In genomic region chr7:116354546-116355422, GRCh38 we compare ENCODE assay signal across 8 cellular contexts.
A peak's percentile ranks its signal among the peaks of the same experiment; 100 is the strongest.
DNase-seq lines count a peak whose midpoint lies in the region; ATAC-seq, FAIRE-seq and TF ChIP-seq lines count a peak whose summit lies in the region.

No MANE protein-coding gene starts in this region.

- peak; percentile 4 for DNase-seq in Ammon's horn (ENCODE audit: low spot score)
- DNase-seq in OCI-M2 (lab: John Stamatoyannopoulos, UW; ENCODE audit: unreplicated experiment), result peak; percentile 93
- DNase-seq in epithelial cell of proximal tubule (ENCODE audit: low read depth), result peak; percentile 98
- peak; percentile 94 for DNase-seq in myocyte (ENCODE audit: low read depth)
- no peak for DNase-seq in activated CD8-positive, alpha-beta T cell treated with anti-CD3 and anti-CD28 coated beads for 36 hours
- no peak for DNase-seq in GM19239 (ENCODE audit: insufficient read length, low spot score)
- no peak for DNase-seq in naive thymus-derived CD4-positive, alpha-beta T cell

- H3K36me3 Mint-ChIP-seq in activated CD8-positive, alpha-beta T cell treated with anti-CD3 and anti-CD28 coated beads for 36 hours (ENCODE audit: low read depth), result no peaks in the 10 kb centered on the region
- no peaks in the 10 kb centered on the region for H3K36me3 Mint-ChIP-seq in naive thymus-derived CD4-positive, alpha-beta T cell

- no peaks in the 10 kb centered on the region for H3K9me3 Mint-ChIP-seq in activated CD8-positive, alpha-beta T cell treated with anti-CD3 and anti-CD28 coated beads for 36 hours
- H3K9me3 Mint-ChIP-seq in naive thymus-derived CD4-positive, alpha-beta T cell, result peaks cover 0 to 2% (median 0%) of the 10 kb centered on the region in 11 donors

- no peaks in the 10 kb centered on the region for H3K9me3 ChIP-seq in naive thymus-derived CD4-positive, alpha-beta T cell (ENCODE audit: control insufficient read depth in 2 of 3, low read length in 3 of 3)

- FAIRE-seq in GM19239 (lab: Jason Lieb, UNC), result no peak

- ATAC-seq in GM18861 (IDR thresholded peaks at IDR 0.05; ENCODE audit: unreplicated experiment), result no peak
- ATAC-seq in activated CD8-positive, alpha-beta T cell treated with anti-CD3 and anti-CD28 coated beads for 36 hours, result no peak
- ATAC-seq in naive thymus-derived CD4-positive, alpha-beta T cell, result no peak

- H3K4me3 ChIP-seq in epithelial cell of proximal tubule (ENCODE audit: low read depth, low read length), result peak overlapping the region; percentile 6
- H3K4me3 ChIP-seq in naive thymus-derived CD4-positive, alpha-beta T cell (ENCODE audit: low read length), result no peak overlapping the region

- POLR2A ChIA-PET in activated CD8-positive, alpha-beta T cell treated with anti-CD3 and anti-CD28 coated beads for 36 hours (lab: Charles Lee), result no interaction called here
- POLR2A ChIA-PET in naive thymus-derived CD4-positive, alpha-beta T cell (lab: Charles Lee), result no interaction called here

- no peaks in the 10 kb centered on the region for H3K4me1 ChIP-seq in naive thymus-derived CD4-positive, alpha-beta T cell (ENCODE audit: control insufficient read depth in 2 of 2, insufficient read depth in 2 of 2, low read length in 2 of 2)

- no peak overlapping the region for H3K27ac Mint-ChIP-seq in activated CD8-positive, alpha-beta T cell treated with anti-CD3 and anti-CD28 coated beads for 36 hours
- peak overlapping the region in 2 of 9 donors; percentile 36 to 65 for H3K27ac Mint-ChIP-seq in naive thymus-derived CD4-positive, alpha-beta T cell

- H3K27ac ChIP-seq in naive thymus-derived CD4-positive, alpha-beta T cell (ENCODE audit: low read depth, low read length), result no peak overlapping the region

- TF ChIP-seq CTCF in epithelial cell of proximal tubule (conservative IDR thresholded peaks at IDR 0.05; ENCODE audit: low read depth, low read length), result no peak
- no peak for TF ChIP-seq CTCF in activated CD8-positive, alpha-beta T cell treated with anti-CD3 and anti-CD28 coated beads for 36 hours (IDR thresholded peaks at IDR 0.05)

- H3K27me3 Mint-ChIP-seq in activated CD8-positive, alpha-beta T cell treated with anti-CD3 and anti-CD28 coated beads for 36 hours, result peaks cover 1% of the 10 kb centered on the region
- H3K27me3 Mint-ChIP-seq in naive thymus-derived CD4-positive, alpha-beta T cell, result peaks cover 5 to 21% (median 9%) of the 10 kb centered on the region in 5 donors

- intact Hi-C loops in activated CD8-positive, alpha-beta T cell treated with anti-CD3 and anti-CD28 coated beads for 36 hours (cut with micrococcal nuclease), result no loop called here
- intact Hi-C loops in naive thymus-derived CD4-positive, alpha-beta T cell (cut with micrococcal nuclease), result no loop called here

- no peak overlapping the region for H3K4me3 Mint-ChIP-seq in activated CD8-positive, alpha-beta T cell treated with anti-CD3 and anti-CD28 coated beads for 36 hours
- no peak overlapping the region for H3K4me3 Mint-ChIP-seq in naive thymus-derived CD4-positive, alpha-beta T cell

- no peaks in the 10 kb centered on the region for H3K27me3 ChIP-seq in naive thymus-derived CD4-positive, alpha-beta T cell (ENCODE audit: control insufficient read depth in 2 of 2, insufficient read depth in 2 of 2, low read length in 2 of 2)

- CTCF ChIA-PET in activated CD8-positive, alpha-beta T cell treated with anti-CD3 and anti-CD28 coated beads for 36 hours (lab: Charles Lee), result no interaction called here
- CTCF ChIA-PET in naive thymus-derived CD4-positive, alpha-beta T cell (lab: Charles Lee), result no interaction called here

- no peaks in the 10 kb centered on the region for H3K36me3 ChIP-seq in naive thymus-derived CD4-positive, alpha-beta T cell (ENCODE audit: control insufficient read depth in 2 of 3, insufficient read depth in 3 of 3, low read length in 3 of 3)

- H3K4me1 Mint-ChIP-seq in activated CD8-positive, alpha-beta T cell treated with anti-CD3 and anti-CD28 coated beads for 36 hours (ENCODE audit: low read depth), result no peaks in the 10 kb centered on the region
- no peaks in the 10 kb centered on the region for H3K4me1 Mint-ChIP-seq in naive thymus-derived CD4-positive, alpha-beta T cell

Comparison
In these comparisons a context has a peak if more than half of its experiments do, and no peak if none do; other contexts are left out.
1. DNase-seq: peak in Ammon's horn (single experiment), OCI-M2 (single experiment), epithelial cell of proximal tubule (single experiment) and myocyte (single experiment); none in activated CD8-positive, alpha-beta T cell treated with anti-CD3 and anti-CD28 coated beads for 36 hours (single experiment), GM19239 (single experiment) and naive thymus-derived CD4-positive, alpha-beta T cell (0 of 9).